Comparison of ENCODE assay signal across 21 cellular contexts in the genomic region with DNA sequence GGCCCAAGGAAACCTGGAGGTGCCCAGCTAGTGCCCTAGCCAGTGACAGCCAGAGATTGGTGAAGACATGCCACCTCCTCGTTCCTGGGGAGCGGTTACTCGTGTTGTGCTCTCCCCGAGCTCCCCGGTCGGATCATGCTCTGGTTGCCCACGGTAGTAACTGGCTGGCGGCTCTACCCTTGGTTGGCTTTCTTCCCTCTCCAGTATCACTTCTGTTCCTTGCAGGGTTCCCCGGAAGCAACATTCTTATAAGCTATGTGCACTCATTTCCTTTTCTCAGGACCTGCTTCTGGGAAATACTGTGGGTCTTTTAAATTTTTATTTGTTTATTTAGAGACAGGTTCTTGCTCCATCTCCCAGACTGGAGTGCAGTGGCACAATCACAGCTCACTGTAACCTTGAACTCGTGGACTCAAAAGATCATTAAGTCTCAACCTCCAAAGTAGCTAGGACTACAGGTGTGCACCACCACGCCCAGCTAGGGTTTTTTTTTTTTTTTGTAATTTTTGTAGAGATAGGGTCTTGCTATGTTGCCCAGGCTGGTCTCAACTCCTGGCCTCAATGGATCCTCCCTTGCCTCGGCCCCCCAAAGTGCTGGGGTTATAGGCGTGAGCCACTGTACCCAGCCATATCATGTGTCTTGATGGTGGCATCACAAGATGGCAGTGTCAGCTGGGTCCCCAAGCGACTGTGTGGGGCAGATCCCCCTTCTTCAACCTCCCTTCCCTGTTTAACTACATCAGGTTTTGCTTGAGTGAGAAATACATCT. TPM values are rescaled to one million over a fixed set of nuclear protein-coding genes. Genes with fewer than 3 reads are reported as not detected.
DNase-seq lines count a peak whose midpoint lies in the region; ATAC-seq, FAIRE-seq and TF ChIP-seq lines count a peak whose summit lies in the region.
"Had no signal": no experiment of that assay in that cellular context is flagged by ENCODE, and none has a peak within 500 bp of the region (broad histone marks: within the 10 kb centered on the region; RNA-seq: fewer than 3 reads in every experiment).

No MANE protein-coding gene starts in this region.

- H3K27ac ChIP-seq in BLaER1: 0 out of 2 replicates have a peak overlapping the region, but pooled peaks have one; percentile 35
- H3K27ac ChIP-seq in PC-3 (ENCODE audit: low read length): no peak overlapping the region
- H3K27ac ChIP-seq in esophagus muscularis mucosa (replicated peaks in 1 of 4): no peak overlapping the region
- H3K27ac ChIP-seq: KMS-11 had no signal

- H3K9me2 ChIP-seq in PC-3 (replicated peaks; ENCODE audit: low read length): no peaks in the 10 kb centered on the region
- H3K9me2 ChIP-seq: SK-N-SH had no signal

- no peak for TF ChIP-seq EP300 in esophagus muscularis mucosa (IDR thresholded peaks at IDR 0.05)

- H3K4me2 ChIP-seq in BLaER1 (peak overlapping the region; percentile 72), PC-3 (ENCODE audit: low read length) (no peak overlapping the region)
- H3K4me2 ChIP-seq: KMS-11, SK-N-SH had no signal

- H3K27me3 Mint-ChIP-seq in memory B cell: no peaks in the 10 kb centered on the region
- no peaks in the 10 kb centered on the region for H3K27me3 Mint-ChIP-seq in activated naive CD4-positive, alpha-beta T cell treated with anti-CD3 and anti-CD28 coated beads for 36 hours (ENCODE audit: low read depth)
- H3K27me3 Mint-ChIP-seq: T-cell had no signal

- ATAC-seq in PC-3 (no peak; the same call in 1 of the 2 replicates), memory B cell (ENCODE audit: low read depth) (peak; percentile 16)
- ATAC-seq: T-cell had no signal

- H3K36me3 Mint-ChIP-seq in memory B cell: no peaks in the 10 kb centered on the region
- no peaks in the 10 kb centered on the region for H3K36me3 Mint-ChIP-seq in activated naive CD4-positive, alpha-beta T cell treated with anti-CD3 and anti-CD28 coated beads for 36 hours (ENCODE audit: low read depth)
- H3K36me3 Mint-ChIP-seq: T-cell had no signal

- CTCF ChIA-PET in PC-3 (lab: Charles Lee): interaction anchor here (0.5 kb wide), 1 partner anchor 49 kb away, joined by 3 read pairs; no protein-coding TSS in a partner anchor
- CTCF ChIA-PET in activated naive CD4-positive, alpha-beta T cell treated with anti-CD3 and anti-CD28 coated beads for 36 hours (lab: Charles Lee): no interaction called here

- no peak for TF ChIP-seq POLR2A in esophagus muscularis mucosa (IDR thresholded peaks at IDR 0.05; ENCODE audit: low read depth)

- peaks cover 37% of the 10 kb centered on the region for H3K4me1 Mint-ChIP-seq in memory B cell
- H3K4me1 Mint-ChIP-seq in activated naive CD4-positive, alpha-beta T cell treated with anti-CD3 and anti-CD28 coated beads for 36 hours (ENCODE audit: low read depth): peaks cover under 1% of the 10 kb centered on the region

- H3K27me3 ChIP-seq in BLaER1: no peaks in the 10 kb centered on the region
- no peaks in the 10 kb centered on the region for H3K27me3 ChIP-seq in PC-3 (ENCODE audit: low read length)
- H3K27me3 ChIP-seq in esophagus muscularis mucosa: no peaks in the 10 kb centered on the region
- H3K27me3 ChIP-seq: Peyer's patch had no signal

- peak overlapping the region; percentile 18 for H3K27ac Mint-ChIP-seq in memory B cell
- no peak overlapping the region for H3K27ac Mint-ChIP-seq in activated naive CD4-positive, alpha-beta T cell treated with anti-CD3 and anti-CD28 coated beads for 36 hours
- H3K27ac Mint-ChIP-seq: T-cell had no signal

- no peak overlapping the region for H2AFZ ChIP-seq in PC-3 (ENCODE audit: low read length)

- intact Hi-C loops in PC-3 (cut with micrococcal nuclease) (no loop called here), esophagus muscularis mucosa (cut with DNase I) (no loop called here)
- intact Hi-C loops in activated naive CD4-positive, alpha-beta T cell treated with anti-CD3 and anti-CD28 coated beads for 36 hours (cut with micrococcal nuclease): no loop called here

- H3F3A ChIP-seq in PC-3 (ENCODE audit: low read length, unreplicated experiment): no peaks in the 10 kb centered on the region

- H3K9ac ChIP-seq in BLaER1: no peak overlapping the region
- H3K9ac ChIP-seq in PC-3 (ENCODE audit: low read length): no peak overlapping the region
- H3K9ac ChIP-seq: KMS-11, SK-N-SH had no signal

- no peak for DNase-seq in GM18507 (ENCODE audit: extremely low spot score, insufficient read length, low read depth)
- DNase-seq in PC-3: peak; percentile 21
- no peak for DNase-seq in memory B cell (ENCODE audit: low spot score in 2 of 2)
- DNase-seq in activated naive CD4-positive, alpha-beta T cell treated with anti-CD3 and anti-CD28 coated beads for 36 hours: no peak
- no peak for DNase-seq in esophagus muscularis mucosa (ENCODE audit: extremely low spot score)
- no peak for DNase-seq in NCI-H187 treated with DMSO at 0.1 percent for 48 hours (lab: John Stamatoyannopoulos, UW)
- no peak for DNase-seq in RKO (ENCODE audit: low spot score)
- DNase-seq: C1 segment of cervical spinal cord, COR-L47, NCI-H1105 treated with DMSO at 0.1 percent for 48 hours, NCI-H187, NCI-H69, Peyer's patch, Right ventricle myocardium superior, SK-N-SH, T-cell had no signal

- H3K9me3 ChIP-seq in BLaER1: no peaks in the 10 kb centered on the region
- H3K9me3 ChIP-seq in PC-3 (ENCODE audit: low read length): no peaks in the 10 kb centered on the region
- H3K9me3 ChIP-seq in esophagus muscularis mucosa: no peaks in the 10 kb centered on the region
- H3K9me3 ChIP-seq: HAP-1, Peyer's patch, SK-N-SH had no signal

- POLR2A ChIA-PET in PC-3 (lab: Charles Lee; ENCODE audit: unreplicated experiment): no interaction called here

- FAIRE-seq in GM18507 (lab: Jason Lieb, UNC): peak; percentile 64

- H3K9me3 Mint-ChIP-seq in memory B cell: no peaks in the 10 kb centered on the region
- H3K9me3 Mint-ChIP-seq in activated naive CD4-positive, alpha-beta T cell treated with anti-CD3 and anti-CD28 coated beads for 36 hours: no peaks in the 10 kb centered on the region
- H3K9me3 Mint-ChIP-seq: T-cell had no signal

- BruUV-seq in PC-3 (replicated peaks; lab: Mats Ljungman, UMichigan): no TSS peak

- no peaks in the 10 kb centered on the region for H3K79me2 ChIP-seq in PC-3 (ENCODE audit: low read length)

- H4K20me1 ChIP-seq in BLaER1 (no peaks in the 10 kb centered on the region), PC-3 (ENCODE audit: low read length) (no peaks in the 10 kb centered on the region)

- H3K4me3 ChIP-seq in BLaER1 (no peak overlapping the region), PC-3 (ENCODE audit: low read length) (no peak overlapping the region), esophagus muscularis mucosa (no peak overlapping the region)
- H3K4me3 ChIP-seq: HAP-1, Peyer's patch had no signal

- peaks cover 74% of the 10 kb centered on the region for H3K4me1 ChIP-seq in BLaER1
- no peaks in the 10 kb centered on the region for H3K4me1 ChIP-seq in PC-3 (ENCODE audit: insufficient read depth, low read length)
- H3K4me1 ChIP-seq in esophagus muscularis mucosa: peaks cover 0 to under 1% (median 0%) of the 10 kb centered on the region in 4 donors
- H3K4me1 ChIP-seq: HAP-1 had no signal

- H3K36me3 ChIP-seq in BLaER1: no peaks in the 10 kb centered on the region
- no peaks in the 10 kb centered on the region for H3K36me3 ChIP-seq in PC-3 (ENCODE audit: low read depth, low read length)
- H3K36me3 ChIP-seq in esophagus muscularis mucosa: no peaks in the 10 kb centered on the region
- H3K36me3 ChIP-seq: HAP-1, Peyer's patch had no signal

- TF ChIP-seq CTCF in PC-3 (conservative IDR thresholded peaks at IDR 0.05; ENCODE audit: low read depth, low read length) (no peak), esophagus muscularis mucosa (IDR thresholded peaks at IDR 0.05) (no peak)

- no peak overlapping the region for H3K4me3 Mint-ChIP-seq in memory B cell
- H3K4me3 Mint-ChIP-seq in activated naive CD4-positive, alpha-beta T cell treated with anti-CD3 and anti-CD28 coated beads for 36 hours: no peak overlapping the region
- H3K4me3 Mint-ChIP-seq: T-cell had no signal

- 78% methylated on average over 14 of the region's 14 CpGs for WGBS in esophagus muscularis mucosa

RNA-seq across cellular contexts. Expression of gene CALHM1, which starts 6.9 kb away (rescaled TPM):
- total RNA-seq in PC-3 (2014; rRNA removed): not detected in 2 replicates
- not detected for total RNA-seq in activated naive CD4-positive, alpha-beta T cell treated with anti-CD3 and anti-CD28 coated beads for 36 hours
- not detected for total RNA-seq in esophagus muscularis mucosa
- total RNA-seq: A172, MCF 10A, Right ventricle myocardium superior, T-cell had no signal

RNA-seq across cellular contexts. Expression of gene CALHM2, which starts 13.4 kb away (rescaled TPM):
- total RNA-seq in PC-3 (2014; rRNA removed) (1.3 and 2.0 TPM in 2 replicates), esophagus muscularis mucosa (10 to 100 TPM; 44.4 to 69.9 (median 62.8) TPM)
- total RNA-seq in activated naive CD4-positive, alpha-beta T cell treated with anti-CD3 and anti-CD28 coated beads for 36 hours: 1 to 10 TPM; 8.3 to 9.5 TPM

RNA-seq across cellular contexts. Expression of gene CALHM3, which starts 13.4 kb away (rescaled TPM):
- total RNA-seq in PC-3 (2014; rRNA removed) (2.3 and 4.1 TPM in 2 replicates), esophagus muscularis mucosa (not detected)
- total RNA-seq in activated naive CD4-positive, alpha-beta T cell treated with anti-CD3 and anti-CD28 coated beads for 36 hours: not detected
- total RNA-seq: MCF 10A, Peyer's patch, Right ventricle myocardium superior, T-cell had no signal

RNA-seq across cellular contexts. Expression of gene NEURL1, which starts 27.9 kb away (rescaled TPM):
- total RNA-seq in PC-3 (2014; rRNA removed) (1.7 and 3.5 TPM in 2 replicates), esophagus muscularis mucosa (under 1 TPM; 0.39 to 0.63 (median 0.46) TPM)
- total RNA-seq in activated naive CD4-positive, alpha-beta T cell treated with anti-CD3 and anti-CD28 coated beads for 36 hours: 1 to 10 TPM; 1.3 to 1.6 TPM
- total RNA-seq: A172, MCF 10A had no signal

Comparison
In these comparisons a context has a peak if more than half of its experiments do, and no peak if none do; other contexts are left out.
1. RNA of gene CALHM2, which starts 13.4 kb away (total RNA-seq): 44.4 to 69.9 TPM in esophagus muscularis mucosa; 8.3 to 9.5 TPM in activated naive CD4-positive, alpha-beta T cell treated with anti-CD3 and anti-CD28 coated beads for 36 hours and 1.3 to 2.0 TPM in PC-3; every median in the first group is over 4 times any median in the second.